ENCODE assay signal across 10 cellular contexts in genomic region chr16:71210-71539, GRCh38. TPM values are rescaled to one million over a fixed set of nuclear protein-coding genes. Genes with fewer than 3 reads are reported as not detected.
DNase-seq lines count a peak whose midpoint lies in the region; ATAC-seq, FAIRE-seq and TF ChIP-seq lines count a peak whose summit lies in the region.
"Had no signal": no experiment of that assay in that cellular context is flagged by ENCODE, and none has a peak within 500 bp of the region (broad histone marks: within the 10 kb centered on the region; RNA-seq: fewer than 3 reads in every experiment).

No MANE protein-coding gene starts in this region.

- no peak for ATAC-seq in left ventricle myocardium superior
- no peak for ATAC-seq in naive B cell (ENCODE audit: low read depth in 2 of 2)

- DNase-seq in cardiac muscle cell (ENCODE audit: low read depth in 1 of 2, low spot score in 1 of 2) (no peak), left ventricle myocardium superior (no peak), endodermal cell (no peak), naive B cell (no peak), uterus (no peak), head of caudate nucleus (no peak), urothelium cell line (ENCODE audit: low spot score) (no peak), NCI-H1092 (lab: John Stamatoyannopoulos, UW) (no peak)

- TF ChIP-seq CTCF in cardiac muscle cell (IDR thresholded peaks at IDR 0.05; ENCODE audit: low read depth, low read length) (no peak), endodermal cell (conservative IDR thresholded peaks at IDR 0.05) (no peak), uterus (IDR thresholded peaks at IDR 0.05) (no peak)

- H3K4me1 Mint-ChIP-seq in endodermal cell, result peaks cover 46% of the 10 kb centered on the region
- peaks cover 9 to 10% (median 10%) of the 10 kb centered on the region in 3 donors for H3K4me1 Mint-ChIP-seq in naive B cell

- H3K9me3 Mint-ChIP-seq in endodermal cell (no peaks in the 10 kb centered on the region), naive B cell (peaks cover 0 to 2% (median 0%) of the 10 kb centered on the region in 7 donors)
- H3K9me3 Mint-ChIP-seq: stimulated activated naive CD8-positive, alpha-beta T cell treated with anti-CD3 and anti-CD28 coated beads, Interleukin-15, Interleukin-2, amounts not matched to agents 100 ng/mL and 50 ng/mL, for 24 hours had no signal

- FAIRE-seq in urothelium cell line (lab: Jason Lieb, UNC), result no peak
- FAIRE-seq: H54 had no signal

- H3K27me3 ChIP-seq in cardiac muscle cell, result no peaks in the 10 kb centered on the region
- H3K27me3 ChIP-seq in endodermal cell (ENCODE audit: control insufficient read depth, insufficient read depth, low read length, poor library complexity, severe bottlenecking), result no peaks in the 10 kb centered on the region
- no peaks in the 10 kb centered on the region for H3K27me3 ChIP-seq in uterus

- WGBS in endodermal cell (ENCODE audit: insufficient coverage in 1 of 2, insufficient read length in 1 of 2), 2 experiments, result 57 to 77% methylated on average over 2 to 5 of the region's 5 CpGs

- no peaks in the 10 kb centered on the region for H3K9me3 ChIP-seq in cardiac muscle cell (ENCODE audit: low read depth)
- H3K9me3 ChIP-seq in endodermal cell (ENCODE audit: control insufficient read depth, low read length), result no peaks in the 10 kb centered on the region
- H3K9me3 ChIP-seq in uterus, result no peaks in the 10 kb centered on the region

- H3K27ac Mint-ChIP-seq in endodermal cell (peak overlapping the region; percentile 90), naive B cell (no peak overlapping the region)
- H3K27ac Mint-ChIP-seq: stimulated activated naive CD8-positive, alpha-beta T cell treated with anti-CD3 and anti-CD28 coated beads, Interleukin-15, Interleukin-2, amounts not matched to agents 100 ng/mL and 50 ng/mL, for 24 hours had no signal

- H3K27ac ChIP-seq in cardiac muscle cell (no peak overlapping the region), endodermal cell (ENCODE audit: low read depth, low read length) (no peak overlapping the region), uterus (peak overlapping the region; percentile 93)

- H3K9ac ChIP-seq in endodermal cell (ENCODE audit: extremely low read depth, low read length, poor library complexity, severe bottlenecking), result peak overlapping the region; percentile 71

- H3K36me3 Mint-ChIP-seq in endodermal cell (ENCODE audit: low read depth) (no peaks in the 10 kb centered on the region), naive B cell (no peaks in the 10 kb centered on the region)

- H3K36me3 ChIP-seq in cardiac muscle cell (no peaks in the 10 kb centered on the region), endodermal cell (ENCODE audit: control insufficient read depth, insufficient read depth, low read length) (no peaks in the 10 kb centered on the region), uterus (no peaks in the 10 kb centered on the region)

- no peak for TF ChIP-seq POLR2A in uterus (IDR thresholded peaks at IDR 0.05)

- H3K4me1 ChIP-seq in cardiac muscle cell (ENCODE audit: low read depth) (peaks cover 16% of the 10 kb centered on the region), endodermal cell (ENCODE audit: control insufficient read depth, insufficient read depth, low read length) (peaks cover 22% of the 10 kb centered on the region), uterus (peaks cover 0 to 42% of the 10 kb centered on the region in 2 donors)

- H3K4me3 ChIP-seq in cardiac muscle cell (peak overlapping the region; percentile 58), endodermal cell (ENCODE audit: low read length) (peak overlapping the region; percentile 92), uterus (peak overlapping the region; percentile 75 to 87)

- H3K27me3 Mint-ChIP-seq in endodermal cell (ENCODE audit: insufficient read depth), result no peaks in the 10 kb centered on the region
- H3K27me3 Mint-ChIP-seq in naive B cell, result peaks cover 15 to 51% (median 39%) of the 10 kb centered on the region in 3 donors

- H3K4me3 Mint-ChIP-seq in endodermal cell (peak overlapping the region; percentile 81), naive B cell (peak overlapping the region in 5 of 8 donors; percentile 33 to 63 (median 61))

- intact Hi-C loops in left ventricle myocardium superior (cut with micrococcal nuclease) (no loop called here), uterus (cut with DNase I; ENCODE audit: low total_unique reads) (no loop called here), head of caudate nucleus (cut with DNase I) (no loop called here)

RNA-seq across cellular contexts. Expression of gene RHBDF1, which starts 1.3 kb away (rescaled TPM):
- total RNA-seq in cardiac muscle cell, result 27.2 and 28.2 TPM in 2 replicates
- 27.9 and 38.2 TPM in 2 replicates for polyA plus RNA-seq in cardiac muscle cell
- 20.0 TPM for total RNA-seq in left ventricle myocardium superior
- 10 to 100 TPM; 70.7 to 76.4 TPM for total RNA-seq in endodermal cell
- 44.3 TPM for polyA plus RNA-seq in endodermal cell (2013, experiment 1 of 2)
- polyA plus RNA-seq in endodermal cell (2013, experiment 2 of 2), result 38.2 TPM
- polyA plus RNA-seq in naive B cell (ENCODE audit: low read depth in 6 of 6), result under 1 TPM in 1 of 6 donors, not detected in 5; 0.08 TPM
- 10 to 100 TPM; 14.7 to 79.0 (median 31.1) TPM for total RNA-seq in uterus

RNA-seq across cellular contexts. Expression of gene MPG, which starts 6.8 kb away (rescaled TPM):
- 90.2 and 135 TPM in 2 replicates for total RNA-seq in cardiac muscle cell
- polyA plus RNA-seq in cardiac muscle cell, result 78.2 and 93.7 TPM in 2 replicates
- 31.2 TPM for total RNA-seq in left ventricle myocardium superior
- total RNA-seq in endodermal cell, result 10 to 100 TPM; 59.9 to 62.2 TPM
- polyA plus RNA-seq in endodermal cell (2013, experiment 1 of 2), result 46.4 TPM
- 43.3 TPM for polyA plus RNA-seq in endodermal cell (2013, experiment 2 of 2)
- 100 to 1,000 TPM in 1 of 6 donors, 10 to 100 TPM in 5; 81.3 to 119 (median 84.6) TPM for polyA plus RNA-seq in naive B cell (ENCODE audit: low read depth in 6 of 6)
- total RNA-seq in uterus, result 100 to 1,000 TPM in 1 of 4 donors, 10 to 100 TPM in 3; 35.7 to 305 (median 63.7) TPM

RNA-seq across cellular contexts. Expression of gene SNRNP25, which starts 17.5 kb away (rescaled TPM):
- total RNA-seq in cardiac muscle cell, result 44.7 and 70.3 TPM in 2 replicates
- polyA plus RNA-seq in cardiac muscle cell, result 94.2 and 123 TPM in 2 replicates
- total RNA-seq in left ventricle myocardium superior, result 72.8 TPM
- 10 to 100 TPM; 54.2 to 66.4 TPM for total RNA-seq in endodermal cell
- 66.3 TPM for polyA plus RNA-seq in endodermal cell (2013, experiment 1 of 2)
- 62.0 TPM for polyA plus RNA-seq in endodermal cell (2013, experiment 2 of 2)
- polyA plus RNA-seq in naive B cell (ENCODE audit: low read depth in 6 of 6), result 100 to 1,000 TPM in 1 of 6 donors, 10 to 100 TPM in 5; 43.3 to 111 (median 67.2) TPM
- total RNA-seq in uterus, result 10 to 100 TPM in 3 of 4 donors, 1 to 10 TPM in 1; 8.0 to 38.4 (median 21.6) TPM

RNA-seq across cellular contexts. Expression of gene POLR3K, which starts 17.8 kb away (rescaled TPM):
- total RNA-seq in cardiac muscle cell (6.7 and 7.1 TPM in 2 replicates), left ventricle myocardium superior (12.9 TPM), endodermal cell (10 to 100 TPM; 31.1 to 35.8 TPM), uterus (10 to 100 TPM in 1 of 4 donors, 1 to 10 TPM in 2, under 1 TPM in 1; 0.51 to 12.3 (median 4.0) TPM)
- polyA plus RNA-seq in cardiac muscle cell (28.7 and 29.6 TPM in 2 replicates), naive B cell (ENCODE audit: low read depth in 6 of 6) (10 to 100 TPM; 39.0 to 57.3 (median 52.7) TPM)
- 18.0 TPM for polyA plus RNA-seq in endodermal cell (2013, experiment 1 of 2)
- 16.7 TPM for polyA plus RNA-seq in endodermal cell (2013, experiment 2 of 2)

Comparison
In these comparisons a context has a peak if more than half of its experiments do, and no peak if none do; other contexts are left out.
1. H3K27ac ChIP-seq: peak in uterus (2 of 2); none in cardiac muscle cell (single experiment) and endodermal cell (single experiment).
2. Peak in every context shown above with its lines, with median percentiles within 50 percentile points of each other: H3K4me3 ChIP-seq.